In the genomic region with DNA sequence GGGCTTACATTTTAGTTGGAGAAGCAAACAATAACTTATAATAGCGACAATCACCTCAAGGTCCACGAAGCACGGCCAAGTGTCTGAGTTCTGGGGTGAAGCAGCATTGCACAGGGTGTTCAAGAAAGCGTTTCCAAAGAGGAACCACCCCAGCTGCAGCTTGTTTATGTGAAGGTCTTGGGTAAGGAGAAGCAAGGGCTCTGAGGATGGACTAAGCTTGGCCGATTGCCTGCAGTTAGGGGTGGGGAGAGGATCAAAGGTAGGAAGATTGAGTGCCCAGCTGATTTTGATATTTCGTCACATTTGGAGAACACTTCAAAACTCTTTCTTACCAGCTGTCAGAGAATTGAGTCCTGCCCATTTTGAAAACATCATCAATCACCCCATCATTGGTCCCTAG, we compare ENCODE assay signal across 20 cellular contexts.
DNase-seq lines count a peak whose midpoint lies in the region; ATAC-seq and TF ChIP-seq lines count a peak whose summit lies in the region.
"Had no signal": no experiment of that assay in that cellular context is flagged by ENCODE, and none has a peak within 500 bp of the region (broad histone marks: within the 10 kb centered on the region; RNA-seq: fewer than 3 reads in every experiment).

No MANE protein-coding gene starts in this region.

- H3K9me3 Mint-ChIP-seq in glutamatergic neuron (ENCODE audit: unreplicated experiment), result peaks cover 18% of the 10 kb centered on the region

- H3K4me3 Mint-ChIP-seq in glutamatergic neuron (ENCODE audit: unreplicated experiment), result peak overlapping the region; percentile 67
- H3K4me3 Mint-ChIP-seq: CD4-positive, CD25-positive, alpha-beta regulatory T cell; GM23338; T-cell had no signal

- DNase-seq in NCI-H345 (lab: John Stamatoyannopoulos, UW) (peak; percentile 18), NCI-H345 treated with DMSO at 0.1 percent for 48 hours (lab: John Stamatoyannopoulos, UW; ENCODE audit: unreplicated experiment) (no peak), NCI-H128 (lab: John Stamatoyannopoulos, UW; ENCODE audit: unreplicated experiment) (peak; percentile 40), NCI-H2171 (lab: John Stamatoyannopoulos, UW) (peak; percentile 40), glutamatergic neuron (no peak), erythroblast (lab: John Stamatoyannopoulos, UW) (no peak)
- no peak for DNase-seq in activated CD4-positive, alpha-beta T cell treated with anti-CD3 and anti-CD28 coated beads for 4 hours
- DNase-seq: BE2C; CD4-positive, CD25-positive, alpha-beta regulatory T cell; COR-L47; DMS153; GF-D8; NCI-H1092 treated with DMSO at 0.1 percent for 48 hours; NCI-H526; SHP77 treated with DMSO at 0.1 percent for 48 hours; SK-N-SH; T-cell had no signal

- peaks cover 53% of the 10 kb centered on the region for H3K4me1 Mint-ChIP-seq in glutamatergic neuron (ENCODE audit: low read depth, unreplicated experiment)
- H3K4me1 Mint-ChIP-seq: CD4-positive, CD25-positive, alpha-beta regulatory T cell; T-cell had no signal

- H3K27me3 Mint-ChIP-seq in glutamatergic neuron (ENCODE audit: unreplicated experiment), result peaks cover 7% of the 10 kb centered on the region
- H3K27me3 Mint-ChIP-seq: CD4-positive, CD25-positive, alpha-beta regulatory T cell had no signal

- H3K27ac Mint-ChIP-seq in glutamatergic neuron (ENCODE audit: unreplicated experiment), result peak overlapping the region; percentile 97
- H3K27ac Mint-ChIP-seq: CD4-positive, CD25-positive, alpha-beta regulatory T cell; GM23338; T-cell had no signal

- no peak for TF ChIP-seq CTCF in glutamatergic neuron (IDR thresholded peaks at IDR 0.05; ENCODE audit: partially characterized antibody, unreplicated experiment)

- H3K36me3 Mint-ChIP-seq in glutamatergic neuron (ENCODE audit: unreplicated experiment), result peaks cover 6% of the 10 kb centered on the region
- H3K36me3 Mint-ChIP-seq: CD4-positive, CD25-positive, alpha-beta regulatory T cell; T-cell had no signal

- no peak for TF ChIP-seq POLR2A in erythroblast (IDR thresholded peaks at IDR 0.05; ENCODE audit: low read length)

- no peak for ATAC-seq in HG02623 (IDR thresholded peaks at IDR 0.05; ENCODE audit: unreplicated experiment)
- ATAC-seq: GM23338, K562, T-cell had no signal

Comparison
In these comparisons a context has a peak if more than half of its experiments do, and no peak if none do; other contexts are left out.
1. DNase-seq: peak in NCI-H345 (single experiment), NCI-H128 (single experiment) and NCI-H2171 (single experiment); none in NCI-H345 treated with DMSO at 0.1 percent for 48 hours (single experiment), glutamatergic neuron (single experiment), erythroblast (0 of 2) and activated CD4-positive, alpha-beta T cell treated with anti-CD3 and anti-CD28 coated beads for 4 hours (0 of 2).